8 cellular contexts compared by ENCODE assay signal in genomic region chr16:3950343-3951193, GRCh38.
A peak's percentile ranks its signal among the peaks of the same experiment; 100 is the strongest.
DNase-seq lines count a peak whose midpoint lies in the region; ATAC-seq and TF ChIP-seq lines count a peak whose summit lies in the region.

No MANE protein-coding gene starts in this region.

- peak overlapping the region; percentile 56 to 78 for H3K27ac ChIP-seq in testis
- no peak overlapping the region for H3K27ac ChIP-seq in CD8-positive, alpha-beta T cell (ENCODE audit: low read depth, low read length)

- no peaks in the 10 kb centered on the region for H3K9me3 Mint-ChIP-seq in CD8-positive, alpha-beta T cell

- POLR2A ChIA-PET in CD8-positive, alpha-beta T cell (lab: Charles Lee), result no interaction called here

- no peaks in the 10 kb centered on the region for H3K9me3 ChIP-seq in testis
- no peaks in the 10 kb centered on the region for H3K9me3 ChIP-seq in CD8-positive, alpha-beta T cell (ENCODE audit: low read length)

- H3K27me3 Mint-ChIP-seq in CD8-positive, alpha-beta T cell (ENCODE audit: low read depth), result peaks cover 20% of the 10 kb centered on the region

- intact Hi-C loops in testis (cut with DNase I; ENCODE audit: low total_unique reads), result no loop called here
- intact Hi-C loops in CD8-positive, alpha-beta T cell (cut with DNase I, micrococcal nuclease), result no loop called here

- no peak for ATAC-seq in CD8-positive, alpha-beta T cell
- no peak for ATAC-seq in GM21717 (IDR thresholded peaks at IDR 0.05; ENCODE audit: unreplicated experiment)

- H3K4me1 ChIP-seq in testis, result peaks cover 23% of the 10 kb centered on the region
- no peaks in the 10 kb centered on the region for H3K4me1 ChIP-seq in CD8-positive, alpha-beta T cell (ENCODE audit: insufficient read depth, low read length)

- TF ChIP-seq CTCF in HFF-Myc (IDR thresholded peaks at IDR 0.05; ENCODE audit: low read depth, low read length, missing control alignments) (no peak), testis (IDR thresholded peaks at IDR 0.05) (no peak)
- TF ChIP-seq CTCF in CD8-positive, alpha-beta T cell (IDR thresholded peaks at IDR 0.05), result no peak

- no peak for TF ChIP-seq POLR2A in testis (IDR thresholded peaks at IDR 0.05)

- DNase-seq in HFF-Myc (ENCODE audit: extremely low read depth, low read depth), result peak; percentile 76
- DNase-seq in amniotic epithelial cell (ENCODE audit: low read depth), result peak; percentile 94
- DNase-seq in iris pigment epithelial cell (ENCODE audit: low read depth), result peak; percentile 99
- peak; percentile 85 for DNase-seq in testis
- no peak for DNase-seq in CD8-positive, alpha-beta T cell
- no peak for DNase-seq in AML-193 (lab: John Stamatoyannopoulos, UW)
- no peak for DNase-seq in CD1c-positive myeloid dendritic cell (ENCODE audit: extremely low spot score)

- H3K27ac Mint-ChIP-seq in CD8-positive, alpha-beta T cell, result no peak overlapping the region

- no peaks in the 10 kb centered on the region for H3K4me1 Mint-ChIP-seq in CD8-positive, alpha-beta T cell (ENCODE audit: low read depth)

- H3K27me3 ChIP-seq in testis, result no peaks in the 10 kb centered on the region
- H3K27me3 ChIP-seq in CD8-positive, alpha-beta T cell (ENCODE audit: insufficient read depth, low read length), result peaks cover 5% of the 10 kb centered on the region

- WGBS in testis, 2 donors, result 49 to 69% methylated on average over 32 of the region's 32 CpGs

- no peaks in the 10 kb centered on the region for H3K36me3 ChIP-seq in testis (ENCODE audit: low read depth, missing control alignments)
- no peaks in the 10 kb centered on the region for H3K36me3 ChIP-seq in CD8-positive, alpha-beta T cell (ENCODE audit: insufficient read depth, low read length)

- H3K4me3 Mint-ChIP-seq in CD8-positive, alpha-beta T cell, result no peak overlapping the region

- no peaks in the 10 kb centered on the region for H3K36me3 Mint-ChIP-seq in CD8-positive, alpha-beta T cell

- CTCF ChIA-PET in CD8-positive, alpha-beta T cell (lab: Charles Lee), result interaction anchor here (1.3 to 1.7 kb wide), 2 partner anchors 11 to 17 kb away, joined by 3 to 8 read pairs; no protein-coding TSS in a partner anchor

- peak overlapping the region; percentile 32 for H3K4me3 ChIP-seq in HFF-Myc (replicated peaks; ENCODE audit: low read depth, low read length)
- H3K4me3 ChIP-seq in testis, result no peak overlapping the region
- H3K4me3 ChIP-seq in CD8-positive, alpha-beta T cell (ENCODE audit: low read depth, low read length), result no peak overlapping the region

Comparison
In these comparisons a context has a peak if more than half of its experiments do, and no peak if none do; other contexts are left out.
1. DNase-seq: peak in HFF-Myc (single experiment), amniotic epithelial cell (single experiment), iris pigment epithelial cell (single experiment) and testis (single experiment); none in CD8-positive, alpha-beta T cell (0 of 7), AML-193 (0 of 2) and CD1c-positive myeloid dendritic cell (single experiment).